In the genomic region with DNA sequence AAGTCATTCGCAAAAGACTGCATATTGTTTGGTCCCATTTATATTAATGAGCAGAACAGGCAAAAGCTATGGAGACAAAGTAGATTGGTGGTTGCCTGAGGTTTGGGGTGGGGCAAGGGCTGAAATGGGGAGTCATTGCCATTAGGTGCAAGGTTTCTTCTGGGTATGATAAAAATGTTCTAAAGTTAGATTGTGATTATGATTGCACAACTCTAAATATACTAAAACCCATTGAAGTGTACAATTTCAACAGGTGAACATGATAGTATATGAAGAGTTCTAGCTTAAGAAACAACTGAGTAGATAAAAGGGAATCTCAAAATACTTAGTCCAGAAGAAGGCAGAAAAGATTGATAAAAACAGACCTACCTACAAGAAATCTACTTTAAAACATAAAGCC, we compare ENCODE assay signal across 33 cellular contexts.
"Had no signal": no experiment of that assay in that cellular context is flagged by ENCODE, and none has a peak within 500 bp of the region (broad histone marks: within the 10 kb centered on the region; RNA-seq: fewer than 3 reads in every experiment).

No MANE protein-coding gene starts in this region.

- H3K27ac ChIP-seq: adrenal gland, body of pancreas, esophagus muscularis mucosa, foreskin keratinocyte, gastrocnemius medialis, heart left ventricle, WERI-Rb-1 had no signal

- H3K27me3 ChIP-seq: adrenal gland, body of pancreas, esophagus muscularis mucosa, foreskin keratinocyte, gastrocnemius medialis, heart left ventricle had no signal

- ATAC-seq: activated CD4-positive, alpha-beta T cell treated with anti-CD3 and anti-CD28 coated beads for 36 hours; activated CD4-positive, CD25-positive, alpha-beta regulatory T cell treated with anti-CD3 and anti-CD28 coated beads, Interleukin-2, amount 50 U/mL, for 24 hours; activated CD8-positive, alpha-beta memory T cell treated with anti-CD3 and anti-CD28 coated beads, Interleukin-2, amount 10 ng/mL, durations not matched to agents 7 days and 5 days; activated CD8-positive, alpha-beta T cell treated with anti-CD3 and anti-CD28 coated beads, Interleukin-2, amount 10 ng/mL, durations not matched to agents 7 days and 5 days; activated naive CD8-positive, alpha-beta T cell treated with anti-CD3 and anti-CD28 coated beads, Interleukin-2, amount 50 U/mL, for 24 hours; body of pancreas; effector memory CD8-positive, alpha-beta T cell; foreskin keratinocyte; gastrocnemius medialis; heart left ventricle; T-helper 17 cell had no signal

- H3K36me3 ChIP-seq: adrenal gland, gastrocnemius medialis, WERI-Rb-1 had no signal

- H3K4me3 ChIP-seq: adrenal gland, body of pancreas, esophagus muscularis mucosa, gastrocnemius medialis, heart left ventricle had no signal

- DNase-seq: activated B cell treated with CpG ODN at 0.5 μM for 24 hours; activated CD4-positive, alpha-beta memory T cell treated with anti-CD3 and anti-CD28 coated beads for 36 hours; activated CD4-positive, alpha-beta T cell treated with anti-CD3 and anti-CD28 coated beads for 36 hours; activated CD4-positive, alpha-beta T cell treated with anti-CD3 and anti-CD28 coated beads, Interleukin-2, amount 10 ng/mL, durations not matched to agents 24 days and 14 days; activated CD8-positive, alpha-beta memory T cell treated with anti-CD3 and anti-CD28 coated beads, Interleukin-2, amount 10 ng/mL, durations not matched to agents 7 days and 5 days; activated CD8-positive, alpha-beta memory T cell treated with anti-CD3 and anti-CD28 coated beads, Interleukin-2, amount 50 U/mL, for 4 hours; activated CD8-positive, alpha-beta T cell treated with anti-CD3 and anti-CD28 coated beads, Interleukin-2, amount 10 ng/mL, durations not matched to agents 7 days and 5 days; activated effector memory CD4-positive, alpha-beta T cell treated with anti-CD3 and anti-CD28 coated beads, Interleukin-2, amount 50 U/mL, for 16 hours; activated naive CD4-positive, alpha-beta T cell treated with anti-CD3 and anti-CD28 coated beads for 36 hours; activated naive CD8-positive, alpha-beta T cell treated with anti-CD3 and anti-CD28 coated beads for 36 hours; activated naive CD8-positive, alpha-beta T cell treated with anti-CD3 and anti-CD28 coated beads, Interleukin-2, amount 50 U/mL, for 24 hours; activated T-cell treated with anti-CD3 and anti-CD28 coated beads, Interleukin-2, amount 50 U/mL, for 1 hour; activated T-cell treated with anti-CD3 and anti-CD28 coated beads, Interleukin-2, amount 50 U/mL, for 48 hours; adrenal gland; amygdala; aorta; body of pancreas; caudate nucleus; cortex of kidney; dermis blood vessel endothelial cell; effector CD4-positive, alpha-beta T cell; effector memory CD8-positive, alpha-beta T cell; erythroblast; foreskin keratinocyte; gastrocnemius medialis; glutamatergic neuron; heart left ventricle; T-helper 17 cell; T1000; WERI-Rb-1 had no signal

- FAIRE-seq: colon had no signal

- H3K4me1 ChIP-seq: adrenal gland, body of pancreas had no signal

- H3K9me3 ChIP-seq: adrenal gland, body of pancreas, esophagus muscularis mucosa, gastrocnemius medialis, heart left ventricle had no signal
